Comparison of ENCODE assay signal across 23 cellular contexts in genomic region chr2:37301408-37301807, GRCh38. TPM values are rescaled to one million over a fixed set of nuclear protein-coding genes. Genes with fewer than 3 reads are reported as not detected.
A peak's percentile ranks its signal among the peaks of the same experiment; 100 is the strongest.
DNase-seq lines count a peak whose midpoint lies in the region; ATAC-seq and TF ChIP-seq lines count a peak whose summit lies in the region.
"Had no signal": no experiment of that assay in that cellular context is flagged by ENCODE, and none has a peak within 500 bp of the region (broad histone marks: within the 10 kb centered on the region; RNA-seq: fewer than 3 reads in every experiment).

No MANE protein-coding gene starts in this region.

- no peak overlapping the region for H3K4me3 ChIP-seq in NB4 (ENCODE audit: low read depth, low read length)
- H3K4me3 ChIP-seq: heart left ventricle, ovary, stomach, tibial artery had no signal

- no peak for TF ChIP-seq POLR2A in NB4 (IDR thresholded peaks at IDR 0.05; ENCODE audit: extremely low read depth, insufficient read length)

- in situ Hi-C loops in ACHN (cut with HindIII; ENCODE audit: low pct_ligation_motif_present, low pct_unique_long_range_greater_than_20kb, low sequenced_read_pairs) (no loop called here), KBM-7 (cut with MboI; ENCODE audit: low pct_unique_long_range_greater_than_20kb, low sequenced_read_pairs) (no loop called here)

- H3K27ac ChIP-seq in epithelial cell of prostate = peak overlapping the region; percentile 7
- H3K27ac ChIP-seq: heart left ventricle, ovary, stomach, tibial artery had no signal

- no peak for TF ChIP-seq CTCF in NB4 (IDR thresholded peaks at IDR 0.05; ENCODE audit: low read depth, low read length)

- DNase-seq in ACHN (peak; percentile 9), EL (peak; percentile 28), NB4 (ENCODE audit: low read depth) (peak; percentile 21), epithelial cell of prostate (ENCODE audit: low read depth, low spot score) (no peak), sciatic nerve (ENCODE audit: low spot score) (no peak), hypothalamus (lab: John Stamatoyannopoulos, UW) (no peak), KBM-7 (no peak)
- DNase-seq: activated CD4-positive, alpha-beta T cell treated with anti-CD3 and anti-CD28 coated beads, Interleukin-2, amount 10 ng/mL, durations not matched to agents 7 days and 5 days; activated naive CD8-positive, alpha-beta T cell treated with anti-CD3 and anti-CD28 coated beads, Interleukin-2, amount 10 ng/mL, durations not matched to agents 7 days and 5 days; heart left ventricle; midbrain; naive thymus-derived CD8-positive, alpha-beta T cell; NCI-H1417 treated with DMSO at 0.1 percent for 48 hours; NCI-H510A treated with DMSO at 0.1 percent for 48 hours; ovary; right cardiac atrium; RPMI8226; stimulated activated CD4-positive, alpha-beta T cell treated with anti-CD3 and anti-CD28 coated beads, Interleukin-4, amount 100 ng/mL, for 4 hours; stomach; tibial artery had no signal

- no peak for ATAC-seq in sciatic nerve
- ATAC-seq: activated T-helper 17 cell treated with anti-CD3 and anti-CD28 coated beads, Interleukin-2, amount 50 U/mL, for 72 hours; heart left ventricle; left lobe of liver; naive thymus-derived CD8-positive, alpha-beta T cell; right cardiac atrium had no signal

- intact Hi-C loops in sciatic nerve (cut with DNase I) = no loop called here

RNA-seq across cellular contexts. Expression of gene PRKD3, which starts 23.2 kb away (rescaled TPM):
- total RNA-seq in sciatic nerve = 57.2 TPM

RNA-seq across cellular contexts. Expression of gene QPCT, which starts 43.0 kb away (rescaled TPM):
- 4.8 TPM for total RNA-seq in sciatic nerve
- total RNA-seq: activated CD4-positive, alpha-beta T cell treated with anti-CD3 and anti-CD28 coated beads, Interleukin-2, amount 10 ng/mL, durations not matched to agents 7 days and 5 days; T-helper 2 cell treated with Interferon-gamma antibody and Interleukin-4, amounts not matched to agents 100 ng/mL and 5 ng/mL, for 36 hours had no signal

Comparison
In these comparisons a context has a peak if more than half of its experiments do, and no peak if none do; other contexts are left out.
1. DNase-seq: peak in ACHN (single experiment), EL (single experiment) and NB4 (single experiment); none in epithelial cell of prostate (single experiment), sciatic nerve (single experiment), hypothalamus (0 of 51) and KBM-7 (single experiment).